29 cellular contexts compared by ENCODE assay signal in the genomic region with DNA sequence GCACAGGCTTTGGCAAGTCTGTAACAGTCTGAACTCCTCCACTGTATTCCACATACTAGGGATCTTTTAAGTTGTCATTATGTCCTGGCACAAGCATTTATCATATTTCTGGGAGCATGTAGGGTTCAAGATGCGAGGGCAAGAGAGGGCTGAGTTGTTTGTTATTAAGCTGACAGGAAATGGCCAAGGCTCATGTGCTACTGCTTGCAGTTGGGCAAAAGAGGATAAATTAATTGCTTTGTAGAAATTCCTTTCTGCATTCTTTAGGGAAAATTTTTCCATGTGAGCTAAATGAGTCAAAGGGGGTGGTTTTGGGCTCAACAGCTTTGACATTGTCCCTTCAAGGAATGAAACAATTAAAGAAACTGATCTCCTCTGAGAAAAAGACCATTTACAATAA. TPM values are rescaled to one million over a fixed set of nuclear protein-coding genes. Genes with fewer than 3 reads are reported as not detected.
DNase-seq lines count a peak whose midpoint lies in the region; ATAC-seq and TF ChIP-seq lines count a peak whose summit lies in the region.
"Had no signal": no experiment of that assay in that cellular context is flagged by ENCODE, and none has a peak within 500 bp of the region (broad histone marks: within the 10 kb centered on the region; RNA-seq: fewer than 3 reads in every experiment).

No MANE protein-coding gene starts in this region.

- DNase-seq in BJ (ENCODE audit: low read depth): peak; percentile 41
- DNase-seq in EH (ENCODE audit: low read depth): peak; percentile 62
- DNase-seq in dermis blood vessel endothelial cell: peak; percentile 35
- no peak for DNase-seq in stimulated activated CD4-positive, alpha-beta T cell treated with anti-CD3 and anti-CD28 coated beads, Interleukin-2, amount 100 ng/mL, for 48 hours
- DNase-seq in stimulated activated effector memory CD8-positive, alpha-beta T cell treated with anti-CD3 and anti-CD28 coated beads, Interleukin-12 subunit alpha, Interleukin-12 subunit beta, amount 100 ng/mL, for 72 hours (ENCODE audit: low spot score in 2 of 2): no peak
- no peak for DNase-seq in HUDEP-2 (lab: John Stamatoyannopoulos, UW; ENCODE audit: unreplicated experiment in 76 of 76)
- DNase-seq: activated CD4-positive, alpha-beta memory T cell treated with anti-CD3 and anti-CD28 coated beads for 36 hours; activated CD4-positive, CD25-positive, alpha-beta regulatory T cell; activated T-cell treated with anti-CD3 and anti-CD28 coated beads for 4 hours; caudate nucleus; CD4-positive, alpha-beta memory T cell; cortex of kidney; DMS 273 treated with DMSO at 0.1 percent for 48 hours; GOT3; IMR-90; left ventricle myocardium inferior; midbrain; MM.1S; naive thymus-derived CD8-positive, alpha-beta T cell; NCI-H2029 treated with DMSO at 0.1 percent for 48 hours; NCI-H226; substantia nigra; SW 1271 had no signal

- no peak for TF ChIP-seq CTCF in BJ (IDR thresholded peaks at IDR 0.05; ENCODE audit: insufficient read depth, low read depth, low read length)
- no peak for TF ChIP-seq CTCF in neutrophil (IDR thresholded peaks at IDR 0.05)

- no peak overlapping the region for H3K27ac Mint-ChIP-seq in stimulated activated effector memory CD8-positive, alpha-beta T cell treated with anti-CD3 and anti-CD28 coated beads, Interleukin-12 subunit alpha, Interleukin-12 subunit beta, amount 100 ng/mL, for 72 hours
- H3K27ac Mint-ChIP-seq: activated CD4-positive, alpha-beta memory T cell treated with anti-CD3 and anti-CD28 coated beads for 36 hours; activated naive CD8-positive, alpha-beta T cell; naive thymus-derived CD8-positive, alpha-beta T cell; type B pancreatic cell had no signal

- ATAC-seq in stimulated activated effector memory CD8-positive, alpha-beta T cell treated with anti-CD3 and anti-CD28 coated beads, Interleukin-12 subunit alpha, Interleukin-12 subunit beta, amount 100 ng/mL, for 72 hours: no peak
- ATAC-seq: naive thymus-derived CD8-positive, alpha-beta T cell; Panc1 had no signal

- H3K27ac ChIP-seq in neutrophil: peak overlapping the region; percentile 64
- H3K27ac ChIP-seq: ascending aorta, left ventricle myocardium inferior had no signal

- peaks cover 31 to 46% of the 10 kb centered on the region in 2 experiments for H3K4me1 ChIP-seq in neutrophil (ENCODE audit: control insufficient read depth in 1 of 2, insufficient read depth in 1 of 2, low read depth in 1 of 2, low read length in 1 of 2)
- H3K4me1 ChIP-seq: ascending aorta, left ventricle myocardium inferior had no signal

- H3K27me3 ChIP-seq in BJ (ENCODE audit: control insufficient read depth, insufficient read depth, low read length): no peaks in the 10 kb centered on the region
- no peaks in the 10 kb centered on the region for H3K27me3 ChIP-seq in neutrophil
- H3K27me3 ChIP-seq: ascending aorta had no signal

- H3K4me1 Mint-ChIP-seq in stimulated activated effector memory CD8-positive, alpha-beta T cell treated with anti-CD3 and anti-CD28 coated beads, Interleukin-12 subunit alpha, Interleukin-12 subunit beta, amount 100 ng/mL, for 72 hours: peaks cover 14% of the 10 kb centered on the region

- H3K36me3 Mint-ChIP-seq in stimulated activated effector memory CD8-positive, alpha-beta T cell treated with anti-CD3 and anti-CD28 coated beads, Interleukin-12 subunit alpha, Interleukin-12 subunit beta, amount 100 ng/mL, for 72 hours: no peaks in the 10 kb centered on the region
- H3K36me3 Mint-ChIP-seq: activated CD4-positive, alpha-beta memory T cell treated with anti-CD3 and anti-CD28 coated beads for 36 hours; activated naive CD8-positive, alpha-beta T cell; naive thymus-derived CD8-positive, alpha-beta T cell; type B pancreatic cell had no signal

- POLR2A ChIA-PET in BJ (lab: Charles Lee): no interaction called here

- H3K4me3 ChIP-seq in BJ (ENCODE audit: low read depth, low read length): no peak overlapping the region
- H3K4me3 ChIP-seq in neutrophil (ENCODE audit: low read depth in 1 of 2, low read length in 1 of 2): no peak overlapping the region
- H3K4me3 ChIP-seq: ascending aorta, left ventricle myocardium inferior had no signal

- no peaks in the 10 kb centered on the region for H3K9me3 ChIP-seq in neutrophil
- H3K9me3 ChIP-seq: ascending aorta, left ventricle myocardium inferior had no signal

- H3K4me3 Mint-ChIP-seq in stimulated activated effector memory CD8-positive, alpha-beta T cell treated with anti-CD3 and anti-CD28 coated beads, Interleukin-12 subunit alpha, Interleukin-12 subunit beta, amount 100 ng/mL, for 72 hours: no peak overlapping the region
- H3K4me3 Mint-ChIP-seq: activated CD4-positive, alpha-beta memory T cell treated with anti-CD3 and anti-CD28 coated beads for 36 hours; activated naive CD8-positive, alpha-beta T cell; CD4-positive, alpha-beta memory T cell; naive thymus-derived CD8-positive, alpha-beta T cell; type B pancreatic cell had no signal

- CTCF ChIA-PET in BJ (lab: Yijun Ruan, JAX): no interaction called here

- H3K36me3 ChIP-seq in BJ (ENCODE audit: control insufficient read depth, insufficient read depth, low read length): no peaks in the 10 kb centered on the region
- H3K36me3 ChIP-seq in neutrophil: no peaks in the 10 kb centered on the region
- H3K36me3 ChIP-seq: ascending aorta, left ventricle myocardium inferior had no signal

- H3K9me3 Mint-ChIP-seq in stimulated activated effector memory CD8-positive, alpha-beta T cell treated with anti-CD3 and anti-CD28 coated beads, Interleukin-12 subunit alpha, Interleukin-12 subunit beta, amount 100 ng/mL, for 72 hours: no peaks in the 10 kb centered on the region
- H3K9me3 Mint-ChIP-seq: activated CD4-positive, alpha-beta memory T cell treated with anti-CD3 and anti-CD28 coated beads for 36 hours; CD4-positive, alpha-beta memory T cell; naive thymus-derived CD8-positive, alpha-beta T cell; type B pancreatic cell had no signal

RNA-seq across cellular contexts. Expression of a gene that starts 35.4 kb away (rescaled TPM):
- 0.06 and 0.07 TPM in 2 replicates for polyA plus RNA-seq in BJ (2011; rRNA removed)
- polyA minus RNA-seq in BJ (2011; rRNA and poly(A)+ RNA removed): 0.05 and 0.15 TPM in 2 replicates
- 4.4 and 6.8 TPM in 2 replicates for total RNA-seq in dermis blood vessel endothelial cell
- total RNA-seq: IMR-90 had no signal
- polyA plus RNA-seq: fibroblast of lung, IMR-90 had no signal

Comparison
In these comparisons a context has a peak if more than half of its experiments do, and no peak if none do; other contexts are left out.
1. DNase-seq: peak in BJ (single experiment), EH (single experiment) and dermis blood vessel endothelial cell (single experiment); none in stimulated activated CD4-positive, alpha-beta T cell treated with anti-CD3 and anti-CD28 coated beads, Interleukin-2, amount 100 ng/mL, for 48 hours (0 of 2), stimulated activated effector memory CD8-positive, alpha-beta T cell treated with anti-CD3 and anti-CD28 coated beads, Interleukin-12 subunit alpha, Interleukin-12 subunit beta, amount 100 ng/mL, for 72 hours (0 of 2) and HUDEP-2 (0 of 76).